In genomic region chr11:131095501-131096185, GRCh38 we compare ENCODE assay signal across 1 cellular context.
TF ChIP-seq lines count a peak whose summit lies in the region.

No MANE protein-coding gene starts in this region.

TF ChIP-seq in H1, 55 proteins besides CTCF, POLR2A, EP300 and RAD21 (continued from another document):
- no peak for TF ChIP-seq CHD7 (IDR thresholded peaks at IDR 0.05; ENCODE audit: insufficient replicate concordance, low read length)
- TF ChIP-seq SIRT6 (IDR thresholded peaks at IDR 0.05; ENCODE audit: low read length), result no peak
- no peak for TF ChIP-seq TAF7 (optimal IDR thresholded peaks at IDR 0.05; ENCODE audit: borderline replicate concordance, low read depth, low read length)
- no peak for TF ChIP-seq TAF1 (IDR thresholded peaks at IDR 0.05; ENCODE audit: low read depth, low read length)
- TF ChIP-seq RNF2 (IDR thresholded peaks at IDR 0.05; ENCODE audit: borderline replicate concordance, low read depth, low read length, missing control alignments, poor library complexity, severe bottlenecking), result no peak
